ENCODE assay signal across 29 cellular contexts in genomic region chr19:45320997-45321775, GRCh38. TPM values are rescaled to one million over a fixed set of nuclear protein-coding genes. Genes with fewer than 3 reads are reported as not detected.
"Had no signal": no experiment of that assay in that cellular context is flagged by ENCODE, and none has a peak within 500 bp of the region (broad histone marks: within the 10 kb centered on the region; RNA-seq: fewer than 3 reads in every experiment).

No MANE protein-coding gene starts in this region.

- H3K4me1 Mint-ChIP-seq: activated CD4-positive, alpha-beta T cell treated with anti-CD3 and anti-CD28 coated beads, Interleukin-2, amount 10 ng/mL, durations not matched to agents 24 days and 14 days; activated CD8-positive, alpha-beta memory T cell treated with anti-CD3 and anti-CD28 coated beads, Interleukin-2, amount 10 ng/mL, durations not matched to agents 7 days and 5 days; activated naive CD8-positive, alpha-beta T cell treated with anti-CD3 and anti-CD28 coated beads, Interleukin-2, amount 50 U/mL, for 24 hours had no signal

- H3K9me3 ChIP-seq: body of pancreas, esophagus muscularis mucosa, gastroesophageal sphincter, pancreas, transverse colon had no signal

- H3K36me3 ChIP-seq: gastroesophageal sphincter, pancreas, transverse colon had no signal

- ATAC-seq: activated CD4-positive, CD25-positive, alpha-beta regulatory T cell treated with anti-CD3 and anti-CD28 coated beads, Interleukin-2, amount 50 U/mL, for 24 hours; activated CD8-positive, alpha-beta memory T cell treated with anti-CD3 and anti-CD28 coated beads, Interleukin-2, amount 10 ng/mL, durations not matched to agents 7 days and 5 days; activated CD8-positive, alpha-beta T cell treated with anti-CD3 and anti-CD28 coated beads for 36 hours; activated naive CD8-positive, alpha-beta T cell treated with anti-CD3 and anti-CD28 coated beads, Interleukin-2, amount 50 U/mL, for 24 hours; body of pancreas; gastroesophageal sphincter; natural killer cell; pancreas; sciatic nerve; stimulated activated naive B cell treated with anti-CD40 and anti-IgM and Interleukin-4, amounts not matched to agents 10 μg/mL and 1 μg/mL and 100 μg/mL, for 72 hours; T-helper 17 cell had no signal

- DNase-seq: activated CD4-positive, alpha-beta T cell treated with anti-CD3 and anti-CD28 coated beads, Interleukin-2, amount 10 ng/mL, durations not matched to agents 24 days and 14 days; activated CD8-positive, alpha-beta memory T cell treated with anti-CD3 and anti-CD28 coated beads, Interleukin-2, amount 10 ng/mL, durations not matched to agents 7 days and 5 days; activated CD8-positive, alpha-beta T cell treated with anti-CD3 and anti-CD28 coated beads for 36 hours; activated effector memory CD4-positive, alpha-beta T cell treated with anti-CD3 and anti-CD28 coated beads, Interleukin-2, amount 50 U/mL, for 16 hours; activated naive CD4-positive, alpha-beta T cell treated with anti-CD3 and anti-CD28 coated beads, Interleukin-2, amount 50 U/mL, for 16 hours; activated naive CD8-positive, alpha-beta T cell treated with anti-CD3 and anti-CD28 coated beads, Interleukin-2, amount 50 U/mL, for 24 hours; activated T-cell treated with anti-CD3 and anti-CD28 coated beads for 4 hours; body of pancreas; central memory CD4-positive, alpha-beta T cell; effector memory CD4-positive, alpha-beta T cell; islet precursor cell; natural killer cell; pancreas; stimulated activated CD4-positive, alpha-beta T cell treated with anti-CD3 and anti-CD28 coated beads, Interleukin-2, amount 100 ng/mL, for 48 hours; stimulated activated CD8-positive, alpha-beta memory T cell treated with anti-CD3 and anti-CD28 coated beads, Interleukin-4, amount 100 ng/mL, for 48 hours; stimulated activated naive B cell treated with anti-CD40 and anti-IgM and Interleukin-4, amounts not matched to agents 10 μg/mL and 1 μg/mL and 100 μg/mL, for 72 hours; SW 1271; T-helper 17 cell; transverse colon had no signal

- H3K27ac ChIP-seq: body of pancreas, pancreas, transverse colon had no signal

- H3K36me3 Mint-ChIP-seq: activated CD8-positive, alpha-beta memory T cell treated with anti-CD3 and anti-CD28 coated beads, Interleukin-2, amount 10 ng/mL, durations not matched to agents 7 days and 5 days; natural killer cell had no signal

- H3K4me3 Mint-ChIP-seq: activated CD4-positive, alpha-beta T cell treated with anti-CD3 and anti-CD28 coated beads, Interleukin-2, amount 10 ng/mL, durations not matched to agents 24 days and 14 days; activated CD8-positive, alpha-beta memory T cell treated with anti-CD3 and anti-CD28 coated beads, Interleukin-2, amount 10 ng/mL, durations not matched to agents 7 days and 5 days; activated CD8-positive, alpha-beta T cell treated with anti-CD3 and anti-CD28 coated beads for 36 hours; activated naive CD8-positive, alpha-beta T cell treated with anti-CD3 and anti-CD28 coated beads, Interleukin-2, amount 50 U/mL, for 24 hours; natural killer cell; stimulated activated naive B cell treated with anti-CD40 and anti-IgM and Interleukin-4, amounts not matched to agents 10 μg/mL and 1 μg/mL and 100 μg/mL, for 72 hours; T-helper 17 cell had no signal

- H3K4me1 ChIP-seq: pancreas had no signal

- H3K9me3 Mint-ChIP-seq: activated CD4-positive, alpha-beta T cell treated with anti-CD3 and anti-CD28 coated beads, Interleukin-2, amount 10 ng/mL, durations not matched to agents 24 days and 14 days; activated CD8-positive, alpha-beta T cell treated with anti-CD3 and anti-CD28 coated beads for 36 hours; activated naive CD8-positive, alpha-beta T cell treated with anti-CD3 and anti-CD28 coated beads, Interleukin-2, amount 50 U/mL, for 24 hours; natural killer cell; stimulated activated naive B cell treated with anti-CD40 and anti-IgM and Interleukin-4, amounts not matched to agents 10 μg/mL and 1 μg/mL and 100 μg/mL, for 72 hours had no signal

- H3K4me3 ChIP-seq: body of pancreas, esophagus muscularis mucosa, gastroesophageal sphincter, lung, pancreas, transverse colon had no signal

- H3K27ac Mint-ChIP-seq: activated CD4-positive, alpha-beta T cell treated with anti-CD3 and anti-CD28 coated beads, Interleukin-2, amount 10 ng/mL, durations not matched to agents 24 days and 14 days; activated CD8-positive, alpha-beta memory T cell treated with anti-CD3 and anti-CD28 coated beads, Interleukin-2, amount 10 ng/mL, durations not matched to agents 7 days and 5 days; activated CD8-positive, alpha-beta T cell treated with anti-CD3 and anti-CD28 coated beads for 36 hours; activated naive CD8-positive, alpha-beta T cell treated with anti-CD3 and anti-CD28 coated beads, Interleukin-2, amount 50 U/mL, for 24 hours; natural killer cell; stimulated activated naive B cell treated with anti-CD40 and anti-IgM and Interleukin-4, amounts not matched to agents 10 μg/mL and 1 μg/mL and 100 μg/mL, for 72 hours; T-helper 17 cell had no signal

- H3K27me3 ChIP-seq: body of pancreas, pancreas had no signal

- FAIRE-seq: endothelial cell of umbilical vein, pancreas, urothelium cell line had no signal

RNA-seq across cellular contexts. Expression of gene CKM, which starts 1.5 kb away (rescaled TPM):
- total RNA-seq: activated CD4-positive, alpha-beta T cell treated with anti-CD3 and anti-CD28 coated beads, Interleukin-2, amount 10 ng/mL, durations not matched to agents 24 days and 14 days; activated CD8-positive, alpha-beta memory T cell treated with anti-CD3 and anti-CD28 coated beads, Interleukin-2, amount 10 ng/mL, durations not matched to agents 7 days and 5 days; activated CD8-positive, alpha-beta T cell treated with anti-CD3 and anti-CD28 coated beads for 36 hours; body of pancreas; dermis microvascular lymphatic vessel endothelial cell; endothelial cell of umbilical vein; natural killer cell; pulmonary artery endothelial cell; sciatic nerve; T-helper 17 cell; temporal lobe had no signal
- polyA plus RNA-seq: endothelial cell of umbilical vein had no signal

RNA-seq across cellular contexts. Expression of gene KLC3, which starts 19.4 kb away (rescaled TPM):
- total RNA-seq: activated CD4-positive, alpha-beta T cell treated with anti-CD3 and anti-CD28 coated beads, Interleukin-2, amount 10 ng/mL, durations not matched to agents 24 days and 14 days; activated CD8-positive, alpha-beta memory T cell treated with anti-CD3 and anti-CD28 coated beads, Interleukin-2, amount 10 ng/mL, durations not matched to agents 7 days and 5 days; activated CD8-positive, alpha-beta T cell treated with anti-CD3 and anti-CD28 coated beads for 36 hours; endothelial cell of umbilical vein; esophagus muscularis mucosa; natural killer cell; sciatic nerve; T-helper 17 cell; transverse colon had no signal
- polyA plus RNA-seq: endothelial cell of umbilical vein had no signal
